11 cellular contexts compared by ENCODE assay signal in genomic region chr12:4864575-4864974, GRCh38. TPM values are rescaled to one million over a fixed set of nuclear protein-coding genes. Genes with fewer than 3 reads are reported as not detected.
"Had no signal": no experiment of that assay in that cellular context is flagged by ENCODE, and none has a peak within 500 bp of the region (broad histone marks: within the 10 kb centered on the region; RNA-seq: fewer than 3 reads in every experiment).

No MANE protein-coding gene starts in this region.

- H3K9me3 ChIP-seq: HAP-1 had no signal

- DNase-seq: GM23248, GOT3, H7, HFFc6, KBM-7 had no signal

- ATAC-seq: HCT116, HepG2 had no signal

- H3K9ac ChIP-seq: GM23248 had no signal

- H3K4me3 ChIP-seq: GM23248, HAP-1 had no signal

- H3K36me3 ChIP-seq: HAP-1 had no signal

- H3K27ac ChIP-seq: GM23248, HL-60 had no signal

- H3K9me3 Mint-ChIP-seq: HFFc6, IgD-negative memory B cell had no signal

- H2AFZ ChIP-seq: GM23248 had no signal

- H3K4me1 Mint-ChIP-seq: IgD-negative memory B cell had no signal

- H3K36me3 Mint-ChIP-seq: IgD-negative memory B cell had no signal

- H3K4me3 Mint-ChIP-seq: HFFc6, IgD-negative memory B cell had no signal

- H3K4me1 ChIP-seq: HAP-1 had no signal

- H3K27ac Mint-ChIP-seq: HFFc6, IgD-negative memory B cell had no signal

RNA-seq across cellular contexts. Expression of gene KCNA1, which starts 45.1 kb away (rescaled TPM):
- total RNA-seq: GM23248, H7, HepG2, HFFc6, HT1080 had no signal
- polyA plus RNA-seq: GM23248, HepG2, IgD-negative memory B cell had no signal
